ENCODE assay signal across 9 cellular contexts in the genomic region with DNA sequence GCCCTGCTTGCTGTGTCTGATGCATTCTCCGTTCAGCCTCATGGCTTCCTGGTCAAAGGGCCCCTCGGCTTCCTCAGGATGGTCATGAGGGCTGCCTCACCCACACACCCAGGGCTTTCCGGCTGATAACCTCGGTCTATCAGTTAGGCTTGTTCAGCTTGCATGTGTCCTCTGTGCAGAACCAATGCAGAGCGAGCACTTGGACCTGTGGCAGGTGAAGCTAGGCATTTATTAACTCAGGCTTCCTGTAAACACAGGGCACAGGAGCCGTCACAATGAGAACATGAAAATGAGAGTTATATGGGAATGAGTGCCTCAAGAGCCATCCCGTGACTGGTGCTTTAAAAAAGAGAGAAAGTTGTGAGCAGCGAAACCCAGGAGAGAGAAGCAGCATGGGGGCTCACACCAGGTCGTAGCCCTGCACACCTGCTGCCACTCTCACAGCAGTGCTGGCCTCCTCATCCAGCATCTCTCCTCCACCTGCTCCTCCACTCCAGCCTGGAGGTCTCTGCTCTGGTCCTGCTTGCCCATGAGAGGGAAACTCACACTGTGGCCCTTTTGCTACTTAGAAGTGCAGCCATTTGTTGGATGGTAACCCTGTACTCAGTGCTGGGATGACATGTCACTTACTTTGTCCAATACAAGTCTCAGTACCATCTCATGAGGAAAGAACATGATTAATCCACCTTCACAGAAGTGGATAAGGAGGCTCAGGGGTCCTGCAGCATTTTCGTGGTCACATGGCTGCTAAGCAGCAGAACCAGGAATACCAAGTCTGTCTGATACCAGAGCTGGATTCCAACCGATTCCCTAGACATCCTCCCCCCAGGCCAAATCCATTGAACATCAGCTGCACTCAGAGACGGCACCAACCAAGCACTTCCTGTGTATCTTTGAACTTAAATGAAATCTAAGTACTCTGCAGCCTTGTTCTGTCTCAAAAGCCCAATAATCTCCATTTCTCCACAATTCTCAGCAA. TPM values are rescaled to one million over a fixed set of nuclear protein-coding genes. Genes with fewer than 3 reads are reported as not detected.
DNase-seq lines count a peak whose midpoint lies in the region; ATAC-seq, FAIRE-seq and TF ChIP-seq lines count a peak whose summit lies in the region.
"Had no signal": no experiment of that assay in that cellular context is flagged by ENCODE, and none has a peak within 500 bp of the region (broad histone marks: within the 10 kb centered on the region; RNA-seq: fewer than 3 reads in every experiment).

No MANE protein-coding gene starts in this region.

- H3K36me3 ChIP-seq in kidney (ENCODE audit: control insufficient read depth in 1 of 2, insufficient read depth in 2 of 2, low read length in 2 of 2): no peaks in the 10 kb centered on the region

- peak overlapping the region; percentile 1 to 31 for H3K4me3 ChIP-seq in kidney (ENCODE audit: low read length in 2 of 2)

- peak overlapping the region; percentile 49 to 79 for H3K27ac ChIP-seq in kidney (ENCODE audit: low read depth in 2 of 2, low read length in 2 of 2)

- H3K9ac ChIP-seq in kidney (ENCODE audit: low read length in 2 of 2): peak overlapping the region in 1 of 2 donors; percentile 63

- H3K4me1 ChIP-seq in kidney (ENCODE audit: control insufficient read depth in 1 of 2, insufficient read depth in 1 of 2, low read depth in 1 of 2, low read length in 2 of 2): peaks cover 9 to 12% of the 10 kb centered on the region in 2 donors

- intact Hi-C loops in kidney (cut with DNase I): no loop called here
- intact Hi-C loops in left cardiac atrium (cut with DNase I): no loop called here

- no peak for FAIRE-seq in kidney (lab: Jason Lieb, UNC)

- DNase-seq in DMS153 treated with DMSO at 0.1 percent for 48 hours (lab: John Stamatoyannopoulos, UW; ENCODE audit: unreplicated experiment) (peak; percentile 63), kidney (no peak), NCI-H446 (lab: John Stamatoyannopoulos, UW) (no peak), NCI-H2196 treated with DMSO at 0.1 percent for 48 hours (lab: John Stamatoyannopoulos, UW; ENCODE audit: unreplicated experiment) (no peak), left cardiac atrium (no peak)
- DNase-seq in effector CD4-positive, alpha-beta T cell: no peak
- DNase-seq: HFFc6 had no signal

- TF ChIP-seq CTCF in kidney (IDR thresholded peaks at IDR 0.05; ENCODE audit: borderline replicate concordance, extremely low read depth, insufficient read depth): no peak

- ATAC-seq in GM21528 (IDR thresholded peaks at IDR 0.05; ENCODE audit: low FRiP score, unreplicated experiment): peak; percentile 68
- ATAC-seq in HG03520 (IDR thresholded peaks at IDR 0.05; ENCODE audit: unreplicated experiment): peak; percentile 51
- no peak for ATAC-seq in left cardiac atrium

- H3K9me3 ChIP-seq in kidney (ENCODE audit: control insufficient read depth in 1 of 2, low read length in 2 of 2): no peaks in the 10 kb centered on the region

RNA-seq across cellular contexts. Expression of a gene that starts 50.5 kb away (rescaled TPM):
- total RNA-seq in kidney: 12.9 TPM
- 2.1 TPM for polyA plus RNA-seq in kidney (ENCODE audit: insufficient read depth, low read depth, low replicate concordance)
- total RNA-seq in left cardiac atrium: 10 to 100 TPM; 27.9 to 29.6 TPM

Comparison
In these comparisons a context has a peak if more than half of its experiments do, and no peak if none do; other contexts are left out.
1. ATAC-seq: peak in GM21528 (single experiment) and HG03520 (single experiment); none in left cardiac atrium (0 of 2).